15 cellular contexts compared by ENCODE assay signal in the genomic region with DNA sequence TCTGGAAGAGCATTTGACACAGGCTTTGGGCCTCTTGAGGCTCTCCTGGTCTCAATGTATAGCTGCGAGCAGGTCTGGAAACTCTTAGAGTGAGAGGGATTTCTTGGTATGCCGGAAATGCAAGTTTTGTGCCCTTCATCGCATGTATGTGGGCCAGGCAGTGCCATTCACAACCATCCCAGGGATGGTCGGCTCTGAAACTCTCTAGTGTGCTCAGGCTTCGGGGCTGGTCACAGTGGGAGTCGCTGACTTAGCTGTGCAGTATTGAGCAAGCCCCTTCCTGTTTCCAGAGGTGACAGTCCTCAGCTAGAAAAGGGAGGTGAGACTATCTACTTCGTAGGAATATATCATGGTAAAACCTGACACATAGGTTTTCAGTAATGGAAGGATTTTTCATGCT. TPM values are rescaled to one million over a fixed set of nuclear protein-coding genes. Genes with fewer than 3 reads are reported as not detected.
DNase-seq lines count a peak whose midpoint lies in the region; ATAC-seq and TF ChIP-seq lines count a peak whose summit lies in the region.
"Had no signal": no experiment of that assay in that cellular context is flagged by ENCODE, and none has a peak within 500 bp of the region (broad histone marks: within the 10 kb centered on the region; RNA-seq: fewer than 3 reads in every experiment).

No MANE protein-coding gene starts in this region.

- no peaks in the 10 kb centered on the region for H3K27me3 ChIP-seq in BE2C
- H3K27me3 ChIP-seq: gastrocnemius medialis, right atrium auricular region had no signal

- H3K4me3 ChIP-seq in BE2C (ENCODE audit: low read depth, low read length), result no peak overlapping the region
- H3K4me3 ChIP-seq: gastrocnemius medialis, lung, right atrium auricular region had no signal

- ATAC-seq in T-helper 17 cell, result no peak
- ATAC-seq in left lobe of liver, result peak; percentile 33
- ATAC-seq: gastrocnemius medialis had no signal

- TF ChIP-seq CTCF in BE2C (IDR thresholded peaks at IDR 0.05; ENCODE audit: low read depth, low read length), result no peak

- H3K4me1 ChIP-seq in BE2C, result no peaks in the 10 kb centered on the region
- H3K4me1 ChIP-seq: gastrocnemius medialis, right atrium auricular region had no signal

- H3K9me3 ChIP-seq in T-helper 17 cell (ENCODE audit: control insufficient read depth, low read length, poor library complexity, severe bottlenecking) (no peaks in the 10 kb centered on the region), BE2C (no peaks in the 10 kb centered on the region)
- H3K9me3 ChIP-seq: gastrocnemius medialis had no signal

- H3K4me3 Mint-ChIP-seq in T-helper 17 cell, result no peak overlapping the region
- H3K4me3 Mint-ChIP-seq: B cell had no signal

- H3K4me1 Mint-ChIP-seq in T-helper 17 cell, result peaks cover 28% of the 10 kb centered on the region

- H3K36me3 Mint-ChIP-seq in T-helper 17 cell (ENCODE audit: low read depth), result no peaks in the 10 kb centered on the region

- H3K27me3 Mint-ChIP-seq in T-helper 17 cell, result no peaks in the 10 kb centered on the region
- H3K27me3 Mint-ChIP-seq: B cell had no signal

- DNase-seq in stimulated activated CD4-positive, alpha-beta T cell treated with anti-CD3 and anti-CD28 coated beads, Interleukin-15, amount 100 ng/mL, for 24 hours, result peak; percentile 44
- no peak for DNase-seq in stimulated activated CD4-positive, alpha-beta T cell treated with anti-CD3 and anti-CD28 coated beads, Interleukin-2, amount 100 ng/mL, for 48 hours
- DNase-seq in T-helper 17 cell (no peak), left lobe of liver (ENCODE audit: low spot score) (no peak), EL (no peak), BE2C (no peak), AML-193 (lab: John Stamatoyannopoulos, UW) (no peak)
- DNase-seq: gastrocnemius medialis, MM.1S, NCI-H82, trophoblast cell had no signal

- peak overlapping the region; percentile 87 for H3K27ac Mint-ChIP-seq in T-helper 17 cell
- H3K27ac Mint-ChIP-seq: B cell had no signal

- H3K36me3 ChIP-seq in BE2C, result no peaks in the 10 kb centered on the region
- H3K36me3 ChIP-seq: gastrocnemius medialis, right atrium auricular region had no signal

RNA-seq across cellular contexts. Expression of a gene that starts 2.0 kb away (rescaled TPM):
- 1 to 10 TPM; 2.6 to 7.0 TPM for total RNA-seq in T-helper 17 cell
- total RNA-seq in left lobe of liver, result 3.3 TPM
- polyA plus RNA-seq in BE2C (2012; ENCODE audit: insufficient read depth, insufficient read length, low read depth), result not detected
- total RNA-seq: H1 had no signal
